Comparison of ENCODE assay signal across 24 cellular contexts in the genomic region with DNA sequence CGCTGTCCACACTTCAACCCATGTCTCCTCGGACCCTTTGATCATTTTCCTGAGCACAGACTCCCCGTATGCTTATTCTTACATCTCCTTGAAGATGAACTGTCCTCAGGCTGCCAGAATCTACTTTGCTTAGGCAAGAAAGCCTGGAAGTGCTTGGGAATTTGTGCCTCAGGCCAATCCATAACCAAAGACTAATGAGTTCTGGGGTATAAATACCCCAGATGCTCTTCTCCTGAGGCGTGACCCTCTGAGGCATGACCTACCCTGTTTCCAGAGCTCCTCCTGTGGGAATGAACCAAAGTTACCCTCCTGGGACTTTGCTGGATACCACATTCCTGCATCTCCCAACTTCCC. TPM values are rescaled to one million over a fixed set of nuclear protein-coding genes. Genes with fewer than 3 reads are reported as not detected.
DNase-seq lines count a peak whose midpoint lies in the region; ATAC-seq, FAIRE-seq and TF ChIP-seq lines count a peak whose summit lies in the region.
"Had no signal": no experiment of that assay in that cellular context is flagged by ENCODE, and none has a peak within 500 bp of the region (broad histone marks: within the 10 kb centered on the region; RNA-seq: fewer than 3 reads in every experiment).

No MANE protein-coding gene starts in this region.

- no peak overlapping the region for H3K23ac ChIP-seq in mesenchymal stem cell (ENCODE audit: low read length in 2 of 2)

- ATAC-seq in GM18498 (IDR thresholded peaks at IDR 0.05; ENCODE audit: unreplicated experiment), result no peak
- no peak for ATAC-seq in HG02798 (IDR thresholded peaks at IDR 0.05; ENCODE audit: poor library complexity, unreplicated experiment)
- ATAC-seq: activated CD4-positive, alpha-beta T cell treated with anti-CD3 and anti-CD28 coated beads for 36 hours; HCT116 had no signal

- no peaks in the 10 kb centered on the region for H3K4me1 ChIP-seq in BE2C
- peaks cover 6% of the 10 kb centered on the region for H3K4me1 ChIP-seq in colonic mucosa
- H3K4me1 ChIP-seq in mesenchymal stem cell (ENCODE audit: control insufficient read depth, insufficient read depth, low read depth, low read length), result no peaks in the 10 kb centered on the region
- peaks cover 9 to 15% of the 10 kb centered on the region in 2 donors for H3K4me1 ChIP-seq in small intestine (ENCODE audit: control insufficient read depth in 2 of 2, insufficient read depth in 1 of 2, low read depth in 1 of 2, low read length in 1 of 2)

- peaks cover 35% of the 10 kb centered on the region for H3K27me3 Mint-ChIP-seq in activated CD4-positive, alpha-beta memory T cell treated with anti-CD3 and anti-CD28 coated beads for 36 hours

- H3K9me3 ChIP-seq in BE2C (no peaks in the 10 kb centered on the region), colonic mucosa (no peaks in the 10 kb centered on the region), mesenchymal stem cell (ENCODE audit: control insufficient read depth, low read length) (no peaks in the 10 kb centered on the region), small intestine (ENCODE audit: control insufficient read depth, low read depth) (no peaks in the 10 kb centered on the region)
- H3K9me3 ChIP-seq: thyroid gland had no signal

- peak overlapping the region; percentile 37 for H3K4me3 ChIP-seq in BE2C (ENCODE audit: low read depth, low read length)
- H3K4me3 ChIP-seq in colonic mucosa, result no peak overlapping the region
- H3K4me3 ChIP-seq in mesenchymal stem cell (ENCODE audit: insufficient read depth in 1 of 2, low read depth in 1 of 2, low read length in 2 of 2), result peak overlapping the region in 1 of 2 experiments; percentile 17
- no peak overlapping the region for H3K4me3 ChIP-seq in small intestine (ENCODE audit: low read depth in 1 of 2, low read length in 2 of 2)
- H3K4me3 ChIP-seq in dorsolateral prefrontal cortex, result peak overlapping the region in 1 of 59 donors; percentile 5
- H3K4me3 ChIP-seq: thyroid gland had no signal

- no peak overlapping the region for H3K4me2 ChIP-seq in mesenchymal stem cell (ENCODE audit: low read length, poor library complexity, severe bottlenecking)
- H3K4me2 ChIP-seq: KMS-11 had no signal

- H3K4ac ChIP-seq in mesenchymal stem cell (ENCODE audit: low read depth in 1 of 2, low read length in 2 of 2), result peak overlapping the region in 1 of 2 experiments; percentile 82

- H2BK120ac ChIP-seq in mesenchymal stem cell (ENCODE audit: low read depth, low read length), result no peak overlapping the region

- no peak overlapping the region for H2BK15ac ChIP-seq in mesenchymal stem cell (ENCODE audit: low read depth, poor library complexity, severe bottlenecking)

- H2BK12ac ChIP-seq in mesenchymal stem cell (ENCODE audit: low read length in 2 of 2), result peak overlapping the region in 1 of 2 experiments; percentile 52

- no peaks in the 10 kb centered on the region for H3K36me3 Mint-ChIP-seq in activated CD4-positive, alpha-beta memory T cell treated with anti-CD3 and anti-CD28 coated beads for 36 hours
- H3K36me3 Mint-ChIP-seq: immature natural killer cell had no signal

- H3K27me3 ChIP-seq in BE2C (no peaks in the 10 kb centered on the region), colonic mucosa (no peaks in the 10 kb centered on the region), mesenchymal stem cell (ENCODE audit: control insufficient read depth in 1 of 2, insufficient read depth in 1 of 2, low read length in 2 of 2) (no peaks in the 10 kb centered on the region), small intestine (ENCODE audit: control insufficient read depth in 2 of 2, insufficient read depth in 2 of 2, low read length in 2 of 2) (no peaks in the 10 kb centered on the region), dorsolateral prefrontal cortex (peaks cover 0 to 3% (median 0%) of the 10 kb centered on the region in 45 donors)
- H3K27me3 ChIP-seq: thyroid gland had no signal

- no peak overlapping the region for H3K9ac ChIP-seq in colonic mucosa (ENCODE audit: low read depth in 2 of 2, low read length in 2 of 2)
- H3K9ac ChIP-seq in mesenchymal stem cell (ENCODE audit: low read length), result peak overlapping the region; percentile 69
- H3K9ac ChIP-seq: KMS-11 had no signal

- H3K79me1 ChIP-seq in mesenchymal stem cell (replicated peaks; ENCODE audit: low read length, poor library complexity, severe bottlenecking), result no peaks in the 10 kb centered on the region

- no peaks in the 10 kb centered on the region for H3K9me3 Mint-ChIP-seq in activated CD4-positive, alpha-beta memory T cell treated with anti-CD3 and anti-CD28 coated beads for 36 hours
- H3K9me3 Mint-ChIP-seq: CD4-positive, alpha-beta T cell had no signal

- H2AK5ac ChIP-seq in mesenchymal stem cell (ENCODE audit: low read length, severe bottlenecking), result no peak overlapping the region

- H3K27ac ChIP-seq in colonic mucosa (peak overlapping the region; percentile 51), mesenchymal stem cell (ENCODE audit: low read length, poor library complexity, severe bottlenecking) (no peak overlapping the region), small intestine (ENCODE audit: low read depth in 1 of 2, low read length in 1 of 2) (peak overlapping the region; percentile 48 to 52), dorsolateral prefrontal cortex (no peak overlapping the region)
- H3K27ac ChIP-seq: KMS-11 had no signal

- peak overlapping the region in 1 of 2 experiments; percentile 66 for H3K18ac ChIP-seq in mesenchymal stem cell (ENCODE audit: low read depth in 1 of 2, low read length in 2 of 2)

- TF ChIP-seq CTCF in BE2C (IDR thresholded peaks at IDR 0.05; ENCODE audit: low read depth, low read length), result no peak
- TF ChIP-seq CTCF in colonic mucosa (IDR thresholded peaks at IDR 0.05), result no peak
- TF ChIP-seq CTCF in dorsolateral prefrontal cortex (IDR thresholded peaks at IDR 0.05 in 54 of 56, conservative IDR thresholded peaks at IDR 0.05 in 2 of 56; ENCODE audit: low read depth in 1 of 56, partially characterized antibody in 56 of 56), result no peak

- no peak overlapping the region for H3K14ac ChIP-seq in mesenchymal stem cell (ENCODE audit: low read length in 2 of 2)

- H4K91ac ChIP-seq in mesenchymal stem cell (ENCODE audit: low read length), result no peak overlapping the region

- H3K4me1 Mint-ChIP-seq in activated CD4-positive, alpha-beta memory T cell treated with anti-CD3 and anti-CD28 coated beads for 36 hours (ENCODE audit: low read depth), result no peaks in the 10 kb centered on the region
- H3K4me1 Mint-ChIP-seq: activated CD4-positive, alpha-beta T cell treated with anti-CD3 and anti-CD28 coated beads for 36 hours; immature natural killer cell had no signal

- FAIRE-seq in small intestine (lab: Jason Lieb, UNC), result no peak

- H3K4me3 Mint-ChIP-seq in activated CD4-positive, alpha-beta memory T cell treated with anti-CD3 and anti-CD28 coated beads for 36 hours, result no peak overlapping the region
- H3K4me3 Mint-ChIP-seq: activated CD4-positive, alpha-beta T cell treated with anti-CD3 and anti-CD28 coated beads for 36 hours; CD4-positive, alpha-beta T cell; immature natural killer cell had no signal

- DNase-seq in BE2C, result no peak
- no peak for DNase-seq in colonic mucosa
- no peak for DNase-seq in mesenchymal stem cell
- no peak for DNase-seq in small intestine
- DNase-seq in activated CD4-positive, alpha-beta memory T cell treated with anti-CD3 and anti-CD28 coated beads for 36 hours, result no peak
- no peak for DNase-seq in dorsolateral prefrontal cortex
- DNase-seq: activated CD4-positive, alpha-beta T cell treated with anti-CD3 and anti-CD28 coated beads for 36 hours; activated CD8-positive, alpha-beta memory T cell treated with anti-CD3 and anti-CD28 coated beads, Interleukin-2, amount 50 U/mL, for 4 hours; activated naive CD4-positive, alpha-beta T cell; CD4-positive, alpha-beta T cell; cortex of kidney; DND-41; glutamatergic neuron; immature natural killer cell; midbrain; NCI-H1092; NCI-H2081 treated with DMSO at 0.1 percent for 48 hours; NCI-H69; thyroid gland had no signal

- no peak overlapping the region for H2BK5ac ChIP-seq in mesenchymal stem cell (ENCODE audit: low read depth, low read length, poor library complexity, severe bottlenecking)

- intact Hi-C loops in colonic mucosa (cut with DNase I), result loop anchor here (5.0 kb wide), 1 partner anchor 84 kb away; the partner anchor contains the start of gene PMP22
- intact Hi-C loops in activated CD4-positive, alpha-beta memory T cell treated with anti-CD3 and anti-CD28 coated beads for 36 hours (cut with micrococcal nuclease), result no loop called here
- intact Hi-C loops in dorsolateral prefrontal cortex (cut with DNase I), result no loop called here

- H2AFZ ChIP-seq in mesenchymal stem cell (ENCODE audit: low read depth, low read length), result no peak overlapping the region

- H4K8ac ChIP-seq in mesenchymal stem cell (ENCODE audit: low read length), result peak overlapping the region; percentile 12

- 20% methylated on average over 4 of the region's 4 CpGs for WGBS in mesenchymal stem cell
- 65 to 88% (median 76%) methylated on average over 4 of the region's 4 CpGs for WGBS in small intestine, 3 donors

- POLR2A ChIA-PET in activated CD4-positive, alpha-beta memory T cell treated with anti-CD3 and anti-CD28 coated beads for 36 hours (lab: Charles Lee), result no interaction called here

- CTCF ChIA-PET in activated CD4-positive, alpha-beta memory T cell treated with anti-CD3 and anti-CD28 coated beads for 36 hours (lab: Charles Lee), result no interaction called here

- no peaks in the 10 kb centered on the region for H3K36me3 ChIP-seq in BE2C
- H3K36me3 ChIP-seq in colonic mucosa, result no peaks in the 10 kb centered on the region
- H3K36me3 ChIP-seq in mesenchymal stem cell (ENCODE audit: control insufficient read depth in 1 of 2, insufficient read depth in 2 of 2, low read depth in 1 of 2, low read length in 2 of 2), result no peaks in the 10 kb centered on the region
- no peaks in the 10 kb centered on the region for H3K36me3 ChIP-seq in small intestine (ENCODE audit: control insufficient read depth in 2 of 2, insufficient read depth in 2 of 2, low read length in 2 of 2)
- H3K36me3 ChIP-seq: thyroid gland had no signal

- no peak overlapping the region for H3K27ac Mint-ChIP-seq in activated CD4-positive, alpha-beta memory T cell treated with anti-CD3 and anti-CD28 coated beads for 36 hours
- H3K27ac Mint-ChIP-seq: activated CD4-positive, alpha-beta T cell treated with anti-CD3 and anti-CD28 coated beads for 36 hours; CD4-positive, alpha-beta T cell; immature natural killer cell had no signal

RNA-seq across cellular contexts. Expression of gene TEKT3, which starts 10.1 kb away (rescaled TPM):
- polyA plus RNA-seq in BE2C (2012; ENCODE audit: insufficient read depth, insufficient read length, low read depth), result 2.2 TPM
- under 1 TPM in 1 of 2 donors, not detected in 1; 0.45 TPM for total RNA-seq in colonic mucosa
- 0.73 TPM for polyA plus RNA-seq in mesenchymal stem cell (2013, experiment 1 of 2)
- 1.1 TPM for polyA plus RNA-seq in mesenchymal stem cell (2013, experiment 2 of 2)
- polyA plus RNA-seq in small intestine, result under 1 TPM in 1 of 3 donors, not detected in 2; 0.24 TPM
- under 1 TPM in 1 of 2 experiments, not detected in 1; 0.33 TPM for total RNA-seq in activated CD4-positive, alpha-beta memory T cell treated with anti-CD3 and anti-CD28 coated beads for 36 hours
- total RNA-seq in dorsolateral prefrontal cortex, result 1 to 10 TPM in 112 of 120 experiments, under 1 TPM in 4, not detected in 4; 0.44 to 7.4 (median 2.7) TPM
- total RNA-seq: activated CD4-positive, alpha-beta T cell treated with anti-CD3 and anti-CD28 coated beads for 36 hours; astrocyte; CD4-positive, alpha-beta T cell had no signal
- polyA plus RNA-seq: immature natural killer cell had no signal

Comparison
In these comparisons a context has a peak if more than half of its experiments do, and no peak if none do; other contexts are left out.
1. H3K27ac ChIP-seq: peak in colonic mucosa (single experiment) and small intestine (2 of 2); none in mesenchymal stem cell (single experiment) and dorsolateral prefrontal cortex (0 of 59).